Comparison of ENCODE assay signal across 17 cellular contexts in genomic region chr9:91182831-91183230, GRCh38.
"Had no signal": no experiment of that assay in that cellular context is flagged by ENCODE, and none has a peak within 500 bp of the region (broad histone marks: within the 10 kb centered on the region; RNA-seq: fewer than 3 reads in every experiment).

No MANE protein-coding gene starts in this region.

- H3K4me1 ChIP-seq: psoas muscle, uterus had no signal

- H3K27ac ChIP-seq: coronary artery, heart left ventricle, psoas muscle, right lobe of liver, spleen, tibial artery, uterus had no signal

- H3K4me1 Mint-ChIP-seq: mesothelial cell of epicardium had no signal

- H3K27ac Mint-ChIP-seq: activated B cell treated with CpG ODN at 0.5 μM for 24 hours; activated naive CD4-positive, alpha-beta T cell treated with anti-CD3 and anti-CD28 coated beads, Interleukin-2, amount 50 U/mL, for 24 hours; mesothelial cell of epicardium; T-helper 2 cell treated with Interferon-gamma antibody and Interleukin-4, amounts not matched to agents 5 μg/mL and 100 μg/mL, for 36 hours had no signal

- H3K27me3 Mint-ChIP-seq: activated B cell treated with CpG ODN at 0.5 μM for 24 hours; activated naive CD4-positive, alpha-beta T cell treated with anti-CD3 and anti-CD28 coated beads, Interleukin-2, amount 50 U/mL, for 24 hours had no signal

- DNase-seq: activated B cell treated with CpG ODN at 0.5 μM for 24 hours; activated CD4-positive, alpha-beta T cell treated with anti-CD3 and anti-CD28 coated beads, Interleukin-2, amount 50 U/mL, for 1 hour; activated T-cell treated with anti-CD3 and anti-CD28 coated beads, Interleukin-2, amount 50 U/mL, for 1 hour; amniotic stem cell; heart left ventricle; left colon; psoas muscle; right lobe of liver; spleen; SW 1271; uterus had no signal

- H3K4me3 Mint-ChIP-seq: activated B cell treated with CpG ODN at 0.5 μM for 24 hours; activated naive CD4-positive, alpha-beta T cell treated with anti-CD3 and anti-CD28 coated beads, Interleukin-2, amount 50 U/mL, for 24 hours; mesothelial cell of epicardium; T-helper 2 cell treated with Interferon-gamma antibody and Interleukin-4, amounts not matched to agents 5 μg/mL and 100 μg/mL, for 36 hours had no signal

- H3K9me3 ChIP-seq: heart left ventricle, psoas muscle, right lobe of liver, spleen, tibial artery, uterus had no signal

- H3K27me3 ChIP-seq: heart left ventricle, right lobe of liver, spleen, tibial artery, uterus had no signal

- H3K9me3 Mint-ChIP-seq: activated B cell treated with CpG ODN at 0.5 μM for 24 hours; activated naive CD4-positive, alpha-beta T cell treated with anti-CD3 and anti-CD28 coated beads, Interleukin-2, amount 50 U/mL, for 24 hours; mesothelial cell of epicardium; T-helper 2 cell treated with Interferon-gamma antibody and Interleukin-4, amounts not matched to agents 5 μg/mL and 100 μg/mL, for 36 hours had no signal

- H3K4me3 ChIP-seq: coronary artery, heart left ventricle, lung, psoas muscle, right lobe of liver, spleen, tibial artery, uterus had no signal

- H3K36me3 Mint-ChIP-seq: activated naive CD4-positive, alpha-beta T cell treated with anti-CD3 and anti-CD28 coated beads, Interleukin-2, amount 50 U/mL, for 24 hours; mesothelial cell of epicardium had no signal

- ATAC-seq: heart left ventricle had no signal

- H3K36me3 ChIP-seq: heart left ventricle, right lobe of liver, spleen, tibial artery, uterus had no signal
